ENCODE assay signal across 27 cellular contexts in the genomic region with DNA sequence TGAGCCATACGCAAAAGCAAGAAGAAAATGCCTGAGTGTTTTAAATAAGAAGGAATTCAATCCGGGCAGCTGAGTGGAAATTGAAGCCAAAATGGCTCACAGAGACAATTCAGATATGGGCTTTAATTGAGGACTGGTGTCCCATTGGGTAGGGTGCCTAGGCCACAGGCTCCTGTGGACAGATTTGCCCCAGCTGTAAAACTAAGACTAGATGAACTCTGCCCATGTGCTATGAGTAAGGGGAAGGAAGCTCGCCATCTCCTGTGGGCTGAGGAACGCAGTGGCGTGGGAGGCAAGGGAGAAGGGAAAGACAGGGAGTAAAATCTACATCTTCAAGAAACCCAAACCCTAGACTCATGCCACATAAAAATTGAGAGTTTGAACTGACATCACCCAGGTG.
"Had no signal": no experiment of that assay in that cellular context is flagged by ENCODE, and none has a peak within 500 bp of the region (broad histone marks: within the 10 kb centered on the region; RNA-seq: fewer than 3 reads in every experiment).

No MANE protein-coding gene starts in this region.

- H3K4me3 ChIP-seq: colonic mucosa, dorsolateral prefrontal cortex, gastrocnemius medialis, heart right ventricle, left lung, lower lobe of right lung, mucosa of descending colon had no signal

- H3K36me3 Mint-ChIP-seq: naive B cell had no signal

- FAIRE-seq: islet of Langerhans, keratinocyte had no signal

- H3K36me3 ChIP-seq: colonic mucosa, gastrocnemius medialis, left lung, lower lobe of right lung had no signal

- DNase-seq: colonic mucosa; cortex of kidney; dorsolateral prefrontal cortex; effector CD4-positive, alpha-beta T cell; effector memory CD4-positive, alpha-beta T cell; erythroblast; foreskin fibroblast; foreskin melanocyte; gastrocnemius medialis; glutamatergic neuron; head of caudate nucleus; heart right ventricle; hippocampal formation; left cardiac atrium; left lung; left ventricle myocardium superior; lower lobe of right lung; mesenchymal stem cell; mucosa of descending colon; naive B cell; naive thymus-derived CD8-positive, alpha-beta T cell had no signal

- H3K4me1 ChIP-seq: colonic mucosa had no signal

- H3K27me3 Mint-ChIP-seq: dendritic cell treated with granulocyte-macrophage colony-stimulating factor and Interleukin-4, amounts not matched to agents 40 ng/mL and 50 ng/mL, for 4 days; naive B cell; naive thymus-derived CD8-positive, alpha-beta T cell had no signal

- H3K9me3 Mint-ChIP-seq: dendritic cell treated with granulocyte-macrophage colony-stimulating factor and Interleukin-4, amounts not matched to agents 40 ng/mL and 50 ng/mL, for 4 days; naive B cell; naive thymus-derived CD8-positive, alpha-beta T cell had no signal

- H3K27ac Mint-ChIP-seq: dendritic cell treated with granulocyte-macrophage colony-stimulating factor and Interleukin-4, amounts not matched to agents 40 ng/mL and 50 ng/mL, for 4 days; mesothelial cell of epicardium; naive B cell had no signal

- H3K9me3 ChIP-seq: colonic mucosa, gastrocnemius medialis, heart right ventricle, left lung, lower lobe of right lung, mucosa of descending colon had no signal

- H3K4me3 Mint-ChIP-seq: dendritic cell treated with granulocyte-macrophage colony-stimulating factor and Interleukin-4, amounts not matched to agents 40 ng/mL and 50 ng/mL, for 4 days; mesothelial cell of epicardium; naive thymus-derived CD8-positive, alpha-beta T cell had no signal

- ATAC-seq: esophagus mucosa; gastrocnemius medialis; heart right ventricle; left cardiac atrium; left lung; left ventricle myocardium superior; lower lobe of right lung; mucosa of descending colon; naive thymus-derived CD8-positive, alpha-beta T cell had no signal

- H3K27ac ChIP-seq: colonic mucosa, dorsolateral prefrontal cortex, epithelial cell of prostate, gastrocnemius medialis, heart right ventricle, left lung, lower lobe of right lung had no signal

- H3K27me3 ChIP-seq: colonic mucosa, dorsolateral prefrontal cortex, gastrocnemius medialis, heart right ventricle, left lung had no signal
